In the genomic region with DNA sequence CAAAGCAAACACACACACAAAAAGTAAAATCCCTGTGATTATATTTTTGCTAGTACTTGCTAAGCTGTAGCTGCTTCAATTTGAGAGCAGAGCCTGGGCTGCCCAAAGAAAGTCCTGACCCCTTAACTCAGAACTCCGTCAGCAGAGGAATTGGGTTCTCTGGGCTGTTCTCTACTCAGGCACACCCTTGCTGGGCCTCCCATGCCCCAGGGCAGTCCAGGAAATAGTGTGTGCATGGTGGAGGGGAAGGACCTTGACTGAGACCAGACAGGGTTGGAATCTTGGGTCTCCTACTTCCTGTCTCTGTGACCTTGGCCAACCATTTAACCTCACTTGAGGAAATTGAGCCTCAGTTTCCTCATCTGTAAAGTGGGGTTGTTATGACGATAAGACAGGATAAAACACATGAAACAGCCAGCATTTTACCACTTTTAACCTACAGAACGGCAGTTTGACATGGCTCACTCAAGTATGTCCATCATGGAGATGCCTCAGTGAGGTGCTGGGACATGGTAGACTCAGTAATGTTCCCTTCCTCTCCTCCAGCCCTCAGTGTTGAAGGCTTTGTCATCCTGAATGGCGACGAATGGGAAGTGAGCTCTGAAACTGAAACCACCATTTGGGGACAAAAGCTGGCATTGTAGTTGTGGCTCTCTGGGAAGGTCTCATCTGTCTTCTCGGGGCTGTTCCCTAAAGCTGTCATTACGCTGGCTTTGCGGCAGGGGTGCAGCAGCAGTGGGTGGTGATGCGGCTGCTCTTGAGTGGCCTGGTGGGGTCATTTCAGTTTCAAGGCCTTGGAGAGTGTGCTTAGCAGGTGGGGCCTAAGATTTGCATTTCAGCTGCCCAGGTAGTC, we compare ENCODE assay signal across 10 cellular contexts.
DNase-seq lines count a peak whose midpoint lies in the region; TF ChIP-seq lines count a peak whose summit lies in the region.
"Had no signal": no experiment of that assay in that cellular context is flagged by ENCODE, and none has a peak within 500 bp of the region (broad histone marks: within the 10 kb centered on the region; RNA-seq: fewer than 3 reads in every experiment).

No MANE protein-coding gene starts in this region.

- no peak overlapping the region for H3K4me3 ChIP-seq in CD8-positive, alpha-beta memory T cell (ENCODE audit: low read length)
- no peak overlapping the region for H3K4me3 ChIP-seq in KMS-11 (IDR thresholded peaks at IDR 0.05; ENCODE audit: insufficient read depth, low read depth, low read length)
- H3K4me3 ChIP-seq in ovary, result no peak overlapping the region
- H3K4me3 ChIP-seq in GM23248, result no peak overlapping the region
- H3K4me3 ChIP-seq: Peyer's patch had no signal

- H3K9me2 ChIP-seq in GM23248 (ENCODE audit: insufficient read depth), result no peaks in the 10 kb centered on the region

- TF ChIP-seq CTCF in KMS-11 (conservative IDR thresholded peaks at IDR 0.05; ENCODE audit: low read depth, low read length) (peak; percentile 19; the same call in 1 of the 2 replicates), mesothelial cell of epicardium (IDR thresholded peaks at IDR 0.05; ENCODE audit: unreplicated experiment) (no peak), ovary (IDR thresholded peaks at IDR 0.05) (no peak)

- no peak for TF ChIP-seq POLR2A in ovary (IDR thresholded peaks at IDR 0.05)

- peak overlapping the region in 3 of 7 donors; percentile 5 to 74 (median 23) for H3K4me3 Mint-ChIP-seq in CD8-positive, alpha-beta memory T cell
- no peak overlapping the region for H3K4me3 Mint-ChIP-seq in activated T-helper 2 cell treated with anti-CD3 and anti-CD28 coated beads, Interferon-gamma antibody, Interleukin-2, Interleukin-4, amounts not matched to agents 10 μg/mL and 5 μg/mL and 100 μg/mL, durations not matched to agents 14 hours and 24 hours and 36 hours (ENCODE audit: low read depth)
- no peak overlapping the region for H3K4me3 Mint-ChIP-seq in mesothelial cell of epicardium

- H4K20me1 ChIP-seq in KMS-11 (ENCODE audit: insufficient read depth) (peaks cover 8% of the 10 kb centered on the region; the same call in 1 of the 2 replicates), GM23248 (ENCODE audit: insufficient read depth) (no peaks in the 10 kb centered on the region; the same call in 1 of the 2 replicates)

- H3K36me3 ChIP-seq in CD8-positive, alpha-beta memory T cell (ENCODE audit: insufficient read depth, low read length), result no peaks in the 10 kb centered on the region
- H3K36me3 ChIP-seq in KMS-11 (ENCODE audit: insufficient read depth) (no peaks in the 10 kb centered on the region), ovary (no peaks in the 10 kb centered on the region), GM23248 (ENCODE audit: low read depth) (no peaks in the 10 kb centered on the region)
- H3K36me3 ChIP-seq: Peyer's patch had no signal

- intact Hi-C loops in activated T-helper 2 cell treated with anti-CD3 and anti-CD28 coated beads, Interferon-gamma antibody, Interleukin-2, Interleukin-4, amounts not matched to agents 10 μg/mL and 5 μg/mL and 100 μg/mL, durations not matched to agents 14 hours and 24 hours and 36 hours (cut with micrococcal nuclease), result loop anchor here (5.0 to 10.0 kb wide), 3 partner anchors 37 to 75 kb away; a partner anchor contains a TSS
- intact Hi-C loops in ovary (cut with DNase I), result no loop called here

- 92 to 97% (median 93%) methylated on average over 9 of the region's 9 CpGs for WGBS in ovary, 3 donors
- WGBS in GM23248 (ENCODE audit: low coverage in 1 of 2, low lambda C conversion rate in 2 of 2, missing lambda C conversion rate in 2 of 2), 2 experiments, result 89 to 94% methylated on average over 9 of the region's 9 CpGs

- H3K4me2 ChIP-seq in KMS-11 (peak overlapping the region; percentile 25), GM23248 (ENCODE audit: unreplicated experiment) (no peak overlapping the region)

- peak overlapping the region; percentile 95 to 100 (median 99) for H3K27ac Mint-ChIP-seq in CD8-positive, alpha-beta memory T cell
- H3K27ac Mint-ChIP-seq in activated T-helper 2 cell treated with anti-CD3 and anti-CD28 coated beads, Interferon-gamma antibody, Interleukin-2, Interleukin-4, amounts not matched to agents 10 μg/mL and 5 μg/mL and 100 μg/mL, durations not matched to agents 14 hours and 24 hours and 36 hours, result peak overlapping the region; percentile 42
- peak overlapping the region; percentile 66 for H3K27ac Mint-ChIP-seq in mesothelial cell of epicardium

- peaks cover 0 to 4% (median 0%) of the 10 kb centered on the region in 5 donors for H3K9me3 Mint-ChIP-seq in CD8-positive, alpha-beta memory T cell
- H3K9me3 Mint-ChIP-seq in activated T-helper 2 cell treated with anti-CD3 and anti-CD28 coated beads, Interferon-gamma antibody, Interleukin-2, Interleukin-4, amounts not matched to agents 10 μg/mL and 5 μg/mL and 100 μg/mL, durations not matched to agents 14 hours and 24 hours and 36 hours, result no peaks in the 10 kb centered on the region
- H3K9me3 Mint-ChIP-seq in mesothelial cell of epicardium, result no peaks in the 10 kb centered on the region

- peaks cover 0 to 24% (median 0%) of the 10 kb centered on the region in 3 donors for H3K36me3 Mint-ChIP-seq in CD8-positive, alpha-beta memory T cell
- H3K36me3 Mint-ChIP-seq in activated T-helper 2 cell treated with anti-CD3 and anti-CD28 coated beads, Interferon-gamma antibody, Interleukin-2, Interleukin-4, amounts not matched to agents 10 μg/mL and 5 μg/mL and 100 μg/mL, durations not matched to agents 14 hours and 24 hours and 36 hours (ENCODE audit: low read depth), result peaks cover 18% of the 10 kb centered on the region
- H3K36me3 Mint-ChIP-seq in mesothelial cell of epicardium, result peaks cover 14% of the 10 kb centered on the region

- in situ Hi-C loops in GM23248 (cut with MboI), result no loop called here

- peaks cover 47% of the 10 kb centered on the region for H3K4me1 ChIP-seq in CD8-positive, alpha-beta memory T cell (ENCODE audit: insufficient read depth, low read length)
- H3K4me1 ChIP-seq in KMS-11 (ENCODE audit: low read depth, poor library complexity, severe bottlenecking) (peaks cover 29% of the 10 kb centered on the region), ovary (ENCODE audit: insufficient read depth) (peaks cover 6% of the 10 kb centered on the region), GM23248 (ENCODE audit: insufficient read depth) (peaks cover 24% of the 10 kb centered on the region)

- peaks cover 0 to 6% of the 10 kb centered on the region in 2 donors for H3K27me3 Mint-ChIP-seq in CD8-positive, alpha-beta memory T cell
- H3K27me3 Mint-ChIP-seq in activated T-helper 2 cell treated with anti-CD3 and anti-CD28 coated beads, Interferon-gamma antibody, Interleukin-2, Interleukin-4, amounts not matched to agents 10 μg/mL and 5 μg/mL and 100 μg/mL, durations not matched to agents 14 hours and 24 hours and 36 hours (ENCODE audit: low read depth), result no peaks in the 10 kb centered on the region
- no peaks in the 10 kb centered on the region for H3K27me3 Mint-ChIP-seq in mesothelial cell of epicardium (ENCODE audit: low read depth)

- peaks cover 73% of the 10 kb centered on the region for H3K79me2 ChIP-seq in KMS-11 (ENCODE audit: insufficient read depth, low read depth)
- peaks cover 82% of the 10 kb centered on the region for H3K79me2 ChIP-seq in GM23248 (ENCODE audit: insufficient read depth)

- CTCF ChIA-PET in CD8-positive, alpha-beta memory T cell (lab: Charles Lee), result no interaction called here

- POLR2A ChIA-PET in CD8-positive, alpha-beta memory T cell (lab: Charles Lee), result no interaction called here

- peaks cover 52 to 56% (median 54%) of the 10 kb centered on the region in 3 donors for H3K4me1 Mint-ChIP-seq in CD8-positive, alpha-beta memory T cell
- H3K4me1 Mint-ChIP-seq in activated T-helper 2 cell treated with anti-CD3 and anti-CD28 coated beads, Interferon-gamma antibody, Interleukin-2, Interleukin-4, amounts not matched to agents 10 μg/mL and 5 μg/mL and 100 μg/mL, durations not matched to agents 14 hours and 24 hours and 36 hours (ENCODE audit: low read depth), result peaks cover 49% of the 10 kb centered on the region
- peaks cover 3% of the 10 kb centered on the region for H3K4me1 Mint-ChIP-seq in mesothelial cell of epicardium

- H2AFZ ChIP-seq in KMS-11 (ENCODE audit: low read depth) (no peak overlapping the region), GM23248 (no peak overlapping the region)

- H3K27ac ChIP-seq in CD8-positive, alpha-beta memory T cell (ENCODE audit: low read depth, low read length), result peak overlapping the region; percentile 91
- H3K27ac ChIP-seq in KMS-11 (peak overlapping the region; percentile 34), ovary (no peak overlapping the region), GM23248 (no peak overlapping the region)

- DNase-seq in CD8-positive, alpha-beta memory T cell, result no peak
- DNase-seq in activated T-helper 2 cell treated with anti-CD3 and anti-CD28 coated beads, Interferon-gamma antibody, Interleukin-2, Interleukin-4, amounts not matched to agents 10 μg/mL and 5 μg/mL and 100 μg/mL, durations not matched to agents 14 hours and 24 hours and 36 hours (ENCODE audit: low spot score), result no peak
- DNase-seq in mesothelial cell of epicardium (ENCODE audit: low spot score in 2 of 2, unreplicated experiment in 2 of 2), result no peak
- no peak for DNase-seq in ovary
- no peak for DNase-seq in cerebellum (ENCODE audit: low spot score)
- no peak for DNase-seq in HuH-7 (ENCODE audit: low spot score)
- DNase-seq in GM23248, result no peak
- DNase-seq: DMS79, Peyer's patch had no signal

- no peak for TF ChIP-seq EP300 in ovary (IDR thresholded peaks at IDR 0.05)

- no peaks in the 10 kb centered on the region for H3K27me3 ChIP-seq in CD8-positive, alpha-beta memory T cell (ENCODE audit: insufficient read depth, low read length, poor library complexity, severe bottlenecking)
- H3K27me3 ChIP-seq in KMS-11 (ENCODE audit: insufficient read depth, low read depth) (no peaks in the 10 kb centered on the region), ovary (no peaks in the 10 kb centered on the region), GM23248 (replicated peaks; ENCODE audit: insufficient read depth) (no peaks in the 10 kb centered on the region)
- H3K27me3 ChIP-seq: Peyer's patch had no signal

- H3K9me3 ChIP-seq in CD8-positive, alpha-beta memory T cell (ENCODE audit: low read length), result no peaks in the 10 kb centered on the region
- H3K9me3 ChIP-seq in ovary, result no peaks in the 10 kb centered on the region
- no peaks in the 10 kb centered on the region for H3K9me3 ChIP-seq in GM23248 (ENCODE audit: low read depth)
- H3K9me3 ChIP-seq: Peyer's patch had no signal

- no peak overlapping the region for H3K9ac ChIP-seq in KMS-11
- no peak overlapping the region for H3K9ac ChIP-seq in GM23248

- peaks cover 10% of the 10 kb centered on the region; the same call in 1 of the 2 replicates for H3F3A ChIP-seq in GM23248 (ENCODE audit: insufficient read depth)

Comparison
In these comparisons a context has a peak if more than half of its experiments do, and no peak if none do; other contexts are left out.
1. H3K27ac ChIP-seq: peak in CD8-positive, alpha-beta memory T cell (single experiment) and KMS-11 (single experiment); none in ovary (0 of 2) and GM23248 (single experiment).
2. H3K27ac Mint-ChIP-seq: peak in every context shown above with its lines; median percentile 99 in CD8-positive, alpha-beta memory T cell; 66 in mesothelial cell of epicardium; 42 in activated T-helper 2 cell treated with anti-CD3 and anti-CD28 coated beads, Interferon-gamma antibody, Interleukin-2, Interleukin-4, amounts not matched to agents 10 μg/mL and 5 μg/mL and 100 μg/mL, durations not matched to agents 14 hours and 24 hours and 36 hours.